12 cellular contexts compared by ENCODE assay signal in genomic region chr4:76690906-76691275, GRCh38.
DNase-seq lines count a peak whose midpoint lies in the region; ATAC-seq, FAIRE-seq and TF ChIP-seq lines count a peak whose summit lies in the region.
"Had no signal": no experiment of that assay in that cellular context is flagged by ENCODE, and none has a peak within 500 bp of the region (broad histone marks: within the 10 kb centered on the region; RNA-seq: fewer than 3 reads in every experiment).

No MANE protein-coding gene starts in this region.

- POLR2A ChIA-PET in HepG2 (lab: Yijun Ruan, JAX): no interaction called here
- POLR2A ChIA-PET in WTC11 (lab: Charles Lee): no interaction called here

- H3K27ac ChIP-seq in liver (ENCODE audit: low read depth in 1 of 2, low read length in 2 of 2) (peak overlapping the region; percentile 66 to 68), HepG2 (ENCODE audit: extremely low read length, insufficient read depth, low read length) (no peak overlapping the region)

- H3K36me3 ChIP-seq in liver (ENCODE audit: control insufficient read depth in 4 of 4, insufficient read depth in 3 of 4, low read depth in 1 of 4, low read length in 3 of 4): no peaks in the 10 kb centered on the region
- H3K36me3 ChIP-seq in HepG2 (replicated peaks in 1 of 2; ENCODE audit: control insufficient read depth in 1 of 2, insufficient read depth in 2 of 2, low read length in 2 of 2): no peaks in the 10 kb centered on the region

- ATAC-seq in HepG2: no peak
- ATAC-seq in WTC11: no peak
- ATAC-seq in HG03280 (IDR thresholded peaks at IDR 0.05; ENCODE audit: unreplicated experiment): no peak
- ATAC-seq: stimulated activated memory B cell treated with anti-CD40 and anti-IgM and Interleukin-4, amounts not matched to agents 10 μg/mL and 1 μg/mL and 100 μg/mL, for 72 hours had no signal

- BruUV-seq in HepG2 (replicated peaks; lab: Mats Ljungman, UMichigan): no TSS peak

- H3K4me3 ChIP-seq in liver (ENCODE audit: low read depth in 1 of 3, low read length in 3 of 3) (peak overlapping the region in 1 of 3 donors; percentile 10), HepG2 (replicated peaks in 1 of 3; ENCODE audit: insufficient read depth in 1 of 3, low read depth in 2 of 3, low read length in 3 of 3) (no peak overlapping the region)

- whole genome bisulfite sequencing in liver: 57% methylated on average over 1 of the region's 1 CpG
- 18% methylated on average over 1 of the region's 1 CpG for WGBS in HepG2 (ENCODE audit: low lambda C conversion rate)

- peak overlapping the region; percentile 95 for H3K4me3 Mint-ChIP-seq in WTC11

- H2AFZ ChIP-seq in HepG2 (ENCODE audit: low read length): no peak overlapping the region

- peaks cover 64% of the 10 kb centered on the region for H3K4me1 Mint-ChIP-seq in WTC11

- H3K27ac Mint-ChIP-seq in WTC11: no peak overlapping the region
- H3K27ac Mint-ChIP-seq: activated naive CD8-positive, alpha-beta T cell; stimulated activated memory B cell treated with anti-CD40 and anti-IgM and Interleukin-4, amounts not matched to agents 10 μg/mL and 1 μg/mL and 100 μg/mL, for 72 hours had no signal

- TF ChIP-seq CTCF in liver (IDR thresholded peaks at IDR 0.05; ENCODE audit: low read depth, low read length, missing input control) (no peak), HepG2 (CRISPR knock-in tag; IDR thresholded peaks at IDR 0.05) (no peak), WTC11 (IDR thresholded peaks at IDR 0.05) (no peak)

- H3K27me3 ChIP-seq in liver (ENCODE audit: control insufficient read depth in 4 of 4, insufficient read depth in 4 of 4, low read length in 3 of 4) (no peaks in the 10 kb centered on the region), HepG2 (ENCODE audit: control insufficient read depth in 1 of 2, insufficient read depth in 2 of 2, low read length in 2 of 2) (peaks cover 0 to 34% of the 10 kb centered on the region in 2 experiments)

- H4K20me1 ChIP-seq in HepG2 (ENCODE audit: insufficient read depth, low read length): no peaks in the 10 kb centered on the region

- intact Hi-C loops in HepG2 (cut with micrococcal nuclease; ENCODE audit: unreplicated experiment): no loop called here

- H3K4me1 ChIP-seq in liver (ENCODE audit: control insufficient read depth in 4 of 4, insufficient read depth in 4 of 4, low read length in 3 of 4) (peaks cover 3 to 38% (median 28%) of the 10 kb centered on the region in 4 donors), HepG2 (ENCODE audit: insufficient read depth, low read length) (peaks cover 7% of the 10 kb centered on the region; the same call in 1 of the 2 replicates)

- no peak overlapping the region for H3K4me2 ChIP-seq in HepG2 (ENCODE audit: low read depth, low read length)

- DNase-seq in HepG2 (ENCODE audit: low spot score) (no peak), WTC11 (ENCODE audit: low spot score) (no peak), kidney glomerular epithelial cell (lab: John Stamatoyannopoulos, UW) (peak; percentile 26), NK-92 (lab: John Stamatoyannopoulos, UW; ENCODE audit: unreplicated experiment) (no peak), HuH-7 (ENCODE audit: low spot score) (no peak), NCI-H1436 (lab: John Stamatoyannopoulos, UW) (no peak)
- DNase-seq: activated CD4-positive, alpha-beta T cell treated with anti-CD3 and anti-CD28 coated beads for 48 hours; MV-4-11 had no signal

- H3K9ac ChIP-seq in liver (ENCODE audit: low read depth in 1 of 2, low read length in 2 of 2): peak overlapping the region in 1 of 2 donors; percentile 42
- no peak overlapping the region for H3K9ac ChIP-seq in HepG2 (ENCODE audit: insufficient read depth, low read depth, low read length)

- H3K79me2 ChIP-seq in HepG2 (ENCODE audit: insufficient read depth, low read length): no peaks in the 10 kb centered on the region

- no peak for TF ChIP-seq POLR2A in HepG2 (IDR thresholded peaks at IDR 0.05; ENCODE audit: insufficient read depth in 1 of 2, low read depth in 2 of 2, low read length in 2 of 2)

- TF ChIP-seq EP300 in HepG2 (IDR thresholded peaks at IDR 0.05; ENCODE audit: low read depth in 2 of 2, low read length in 2 of 2): no peak
- no peak for TF ChIP-seq EP300 in HepG2 (CRISPR knock-in tag; IDR thresholded peaks at IDR 0.05; ENCODE audit: borderline replicate concordance)

- FAIRE-seq in HepG2 (lab: Jason Lieb, UNC): no peak

- peaks cover 9% of the 10 kb centered on the region for H3K36me3 Mint-ChIP-seq in WTC11
- H3K36me3 Mint-ChIP-seq: activated naive CD8-positive, alpha-beta T cell; stimulated activated memory B cell treated with anti-CD40 and anti-IgM and Interleukin-4, amounts not matched to agents 10 μg/mL and 1 μg/mL and 100 μg/mL, for 72 hours had no signal

- in situ Hi-C loops in HepG2 (cut with HindIII; ENCODE audit: extremely low pct_ligation_motif_present, low pct_unique_long_range_greater_than_20kb): no loop called here

- H3K9me3 Mint-ChIP-seq in WTC11: no peaks in the 10 kb centered on the region
- H3K9me3 Mint-ChIP-seq: stimulated activated memory B cell treated with anti-CD40 and anti-IgM and Interleukin-4, amounts not matched to agents 10 μg/mL and 1 μg/mL and 100 μg/mL, for 72 hours had no signal

- TF ChIP-seq RAD21 in liver (IDR thresholded peaks at IDR 0.05) (no peak), HepG2 (CRISPR knock-in tag; IDR thresholded peaks at IDR 0.05) (no peak)

- H3K27me3 Mint-ChIP-seq in WTC11 (ENCODE audit: low read depth): no peaks in the 10 kb centered on the region

- no peaks in the 10 kb centered on the region for H3K9me3 ChIP-seq in liver (ENCODE audit: control insufficient read depth in 4 of 4, low read length in 3 of 4)
- H3K9me3 ChIP-seq in HepG2 (ENCODE audit: low read length): no peaks in the 10 kb centered on the region

- CTCF ChIA-PET in HepG2 (lab: Yijun Ruan, JAX; ENCODE audit: low intra/inter-chr PET ratio, low total read pairs) (no interaction called here), WTC11 (lab: Charles Lee) (no interaction called here)

TF ChIP-seq in liver, 16 proteins besides CTCF, POLR2A, EP300 and RAD21 (continues in another document):
- no peak for TF ChIP-seq SP1 (IDR thresholded peaks at IDR 0.05)
- no peak for TF ChIP-seq HNF4A (conservative IDR thresholded peaks at IDR 0.05)
- TF ChIP-seq EGR1 (IDR thresholded peaks at IDR 0.05; ENCODE audit: low read depth in 2 of 2): no peak
- TF ChIP-seq JUND (IDR thresholded peaks at IDR 0.05): no peak
- no peak for TF ChIP-seq MAX (IDR thresholded peaks at IDR 0.05)
- no peak for TF ChIP-seq FOXA1 (IDR thresholded peaks at IDR 0.05)
- no peak for TF ChIP-seq YY1 (IDR thresholded peaks at IDR 0.05)

TF ChIP-seq in HepG2, 621 proteins besides CTCF, POLR2A, EP300 and RAD21 (continues in another document):
- TF ChIP-seq ZNF570 (CRISPR knock-in tag; IDR thresholded peaks at IDR 0.05; ENCODE audit: borderline replicate concordance) (no peak), AFF4 (CRISPR knock-in tag; IDR thresholded peaks at IDR 0.05) (no peak)

TF ChIP-seq in WTC11, 78 proteins besides CTCF, POLR2A, EP300 and RAD21:
- TF ChIP-seq JAZF1 (CRISPR knock-in tag; IDR thresholded peaks at IDR 0.05): no peak
- TF ChIP-seq CREM (CRISPR knock-in tag; IDR thresholded peaks at IDR 0.05): no peak
- no peak for TF ChIP-seq TEAD4 (CRISPR knock-in tag; IDR thresholded peaks at IDR 0.05)
- TF ChIP-seq SOX15 (CRISPR knock-in tag; IDR thresholded peaks at IDR 0.05): no peak
- TF ChIP-seq USF1 (CRISPR knock-in tag; IDR thresholded peaks at IDR 0.05): no peak
- no peak for TF ChIP-seq ZNF423 (CRISPR knock-in tag; IDR thresholded peaks at IDR 0.05)
- TF ChIP-seq IRF1 (CRISPR knock-in tag; IDR thresholded peaks at IDR 0.05): no peak
- TF ChIP-seq JUN (CRISPR knock-in tag; IDR thresholded peaks at IDR 0.05): no peak
- no peak for TF ChIP-seq MLX (CRISPR knock-in tag; IDR thresholded peaks at IDR 0.05)
- no peak for TF ChIP-seq SMAD4 (CRISPR knock-in tag; IDR thresholded peaks at IDR 0.05)
